1 cellular context compared by ENCODE assay signal in the genomic region with DNA sequence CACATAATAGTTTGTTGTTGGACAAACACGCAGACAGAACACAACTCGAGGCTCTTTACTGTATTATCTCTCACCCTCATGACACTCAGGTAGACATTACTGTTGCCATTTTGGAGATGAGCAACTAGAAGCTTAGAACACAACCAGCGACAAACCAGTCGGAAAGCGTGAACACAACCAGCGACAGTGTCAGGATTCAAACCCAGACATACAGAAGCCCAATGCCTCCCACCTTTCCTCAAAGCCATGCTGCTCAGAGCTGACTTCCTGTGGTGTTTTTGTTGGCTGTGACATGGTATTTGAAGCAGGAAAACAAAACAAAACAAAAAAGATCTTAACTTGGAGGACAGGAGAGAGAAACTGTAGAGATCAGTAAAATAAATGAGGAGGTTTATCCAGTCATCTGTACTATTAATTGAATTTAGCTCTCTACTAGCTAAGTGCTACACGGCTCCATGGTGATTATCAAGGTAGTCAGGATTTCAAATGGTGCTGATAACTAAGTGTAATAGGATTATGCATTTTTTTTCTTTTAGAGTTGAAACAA.
TF ChIP-seq lines count a peak whose summit lies in the region.

No MANE protein-coding gene starts in this region.

TF ChIP-seq in GM12878, 131 proteins besides CTCF, POLR2A, EP300 and RAD21 (continued from another document):
- TF ChIP-seq RELB (IDR thresholded peaks at IDR 0.05; ENCODE audit: low read depth), result no peak
- no peak for TF ChIP-seq HDAC6 (IDR thresholded peaks at IDR 0.05; ENCODE audit: unreplicated experiment)
- TF ChIP-seq YY1 (IDR thresholded peaks at IDR 0.05; ENCODE audit: low read depth, low read length), result 0 out of 2 replicates have a peak, but pooled peaks have one; percentile 24
- TF ChIP-seq WRNIP1 (IDR thresholded peaks at IDR 0.05; ENCODE audit: borderline replicate concordance, low read depth, low read length), result 0 out of 2 replicates have a peak, but pooled peaks have one; percentile 58
- no peak for TF ChIP-seq MEF2B (IDR thresholded peaks at IDR 0.05; ENCODE audit: partially characterized antibody, poor library complexity, severe bottlenecking)
- TF ChIP-seq, protein P1, sequence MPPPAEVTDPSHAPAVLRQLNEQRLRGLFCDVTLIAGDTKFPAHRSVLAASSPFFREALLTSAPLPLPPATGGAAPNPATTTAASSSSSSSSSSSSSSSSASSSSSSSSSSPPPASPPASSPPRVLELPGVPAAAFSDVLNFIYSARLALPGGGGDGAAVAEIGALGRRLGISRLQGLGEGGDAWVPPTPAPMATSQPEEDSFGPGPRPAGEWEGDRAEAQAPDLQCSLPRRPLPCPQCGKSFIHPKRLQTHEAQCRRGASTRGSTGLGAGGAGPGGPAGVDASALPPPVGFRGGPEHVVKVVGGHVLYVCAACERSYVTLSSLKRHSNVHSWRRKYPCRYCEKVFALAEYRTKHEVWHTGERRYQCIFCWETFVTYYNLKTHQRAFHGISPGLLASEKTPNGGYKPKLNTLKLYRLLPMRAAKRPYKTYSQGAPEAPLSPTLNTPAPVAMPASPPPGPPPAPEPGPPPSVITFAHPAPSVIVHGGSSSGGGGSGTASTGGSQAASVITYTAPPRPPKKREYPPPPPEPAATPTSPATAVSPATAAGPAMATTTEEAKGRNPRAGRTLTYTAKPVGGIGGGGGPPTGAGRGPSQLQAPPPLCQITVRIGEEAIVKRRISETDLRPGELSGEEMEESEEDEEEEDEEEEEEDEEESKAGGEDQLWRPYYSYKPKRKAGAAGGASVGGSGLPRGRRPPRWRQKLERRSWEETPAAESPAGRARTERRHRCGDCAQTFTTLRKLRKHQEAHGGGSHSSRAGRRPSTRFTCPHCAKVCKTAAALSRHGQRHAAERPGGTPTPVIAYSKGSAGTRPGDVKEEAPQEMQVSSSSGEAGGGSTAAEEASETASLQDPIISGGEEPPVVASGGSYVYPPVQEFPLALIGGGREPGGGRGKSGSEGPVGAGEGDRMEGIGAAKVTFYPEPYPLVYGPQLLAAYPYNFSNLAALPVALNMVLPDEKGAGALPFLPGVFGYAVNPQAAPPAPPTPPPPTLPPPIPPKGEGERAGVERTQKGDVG (CRISPR knock-in tag; IDR thresholded peaks at IDR 0.05), result peak; percentile 92
- TF ChIP-seq STAT1 (conservative IDR thresholded peaks at IDR 0.05), result no peak
- TF ChIP-seq ZNF217 (IDR thresholded peaks at IDR 0.05), result no peak
- no peak for TF ChIP-seq STAT3 (IDR thresholded peaks at IDR 0.05; ENCODE audit: low read depth, low read length)
- TF ChIP-seq, protein P2, sequence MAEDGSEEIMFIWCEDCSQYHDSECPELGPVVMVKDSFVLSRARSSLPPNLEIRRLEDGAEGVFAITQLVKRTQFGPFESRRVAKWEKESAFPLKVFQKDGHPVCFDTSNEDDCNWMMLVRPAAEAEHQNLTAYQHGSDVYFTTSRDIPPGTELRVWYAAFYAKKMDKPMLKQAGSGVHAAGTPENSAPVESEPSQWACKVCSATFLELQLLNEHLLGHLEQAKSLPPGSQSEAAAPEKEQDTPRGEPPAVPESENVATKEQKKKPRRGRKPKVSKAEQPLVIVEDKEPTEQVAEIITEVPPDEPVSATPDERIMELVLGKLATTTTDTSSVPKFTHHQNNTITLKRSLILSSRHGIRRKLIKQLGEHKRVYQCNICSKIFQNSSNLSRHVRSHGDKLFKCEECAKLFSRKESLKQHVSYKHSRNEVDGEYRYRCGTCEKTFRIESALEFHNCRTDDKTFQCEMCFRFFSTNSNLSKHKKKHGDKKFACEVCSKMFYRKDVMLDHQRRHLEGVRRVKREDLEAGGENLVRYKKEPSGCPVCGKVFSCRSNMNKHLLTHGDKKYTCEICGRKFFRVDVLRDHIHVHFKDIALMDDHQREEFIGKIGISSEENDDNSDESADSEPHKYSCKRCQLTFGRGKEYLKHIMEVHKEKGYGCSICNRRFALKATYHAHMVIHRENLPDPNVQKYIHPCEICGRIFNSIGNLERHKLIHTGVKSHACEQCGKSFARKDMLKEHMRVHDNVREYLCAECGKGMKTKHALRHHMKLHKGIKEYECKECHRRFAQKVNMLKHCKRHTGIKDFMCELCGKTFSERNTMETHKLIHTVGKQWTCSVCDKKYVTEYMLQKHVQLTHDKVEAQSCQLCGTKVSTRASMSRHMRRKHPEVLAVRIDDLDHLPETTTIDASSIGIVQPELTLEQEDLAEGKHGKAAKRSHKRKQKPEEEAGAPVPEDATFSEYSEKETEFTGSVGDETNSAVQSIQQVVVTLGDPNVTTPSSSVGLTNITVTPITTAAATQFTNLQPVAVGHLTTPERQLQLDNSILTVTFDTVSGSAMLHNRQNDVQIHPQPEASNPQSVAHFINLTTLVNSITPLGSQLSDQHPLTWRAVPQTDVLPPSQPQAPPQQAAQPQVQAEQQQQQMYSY (CRISPR knock-in tag; IDR thresholded peaks at IDR 0.05), result peak; percentile 86
- TF ChIP-seq MYC (IDR thresholded peaks at IDR 0.05; ENCODE audit: insufficient read depth, insufficient read length, insufficient replicate concordance, low read length, severe bottlenecking), result no peak
- TF ChIP-seq, protein P3, sequence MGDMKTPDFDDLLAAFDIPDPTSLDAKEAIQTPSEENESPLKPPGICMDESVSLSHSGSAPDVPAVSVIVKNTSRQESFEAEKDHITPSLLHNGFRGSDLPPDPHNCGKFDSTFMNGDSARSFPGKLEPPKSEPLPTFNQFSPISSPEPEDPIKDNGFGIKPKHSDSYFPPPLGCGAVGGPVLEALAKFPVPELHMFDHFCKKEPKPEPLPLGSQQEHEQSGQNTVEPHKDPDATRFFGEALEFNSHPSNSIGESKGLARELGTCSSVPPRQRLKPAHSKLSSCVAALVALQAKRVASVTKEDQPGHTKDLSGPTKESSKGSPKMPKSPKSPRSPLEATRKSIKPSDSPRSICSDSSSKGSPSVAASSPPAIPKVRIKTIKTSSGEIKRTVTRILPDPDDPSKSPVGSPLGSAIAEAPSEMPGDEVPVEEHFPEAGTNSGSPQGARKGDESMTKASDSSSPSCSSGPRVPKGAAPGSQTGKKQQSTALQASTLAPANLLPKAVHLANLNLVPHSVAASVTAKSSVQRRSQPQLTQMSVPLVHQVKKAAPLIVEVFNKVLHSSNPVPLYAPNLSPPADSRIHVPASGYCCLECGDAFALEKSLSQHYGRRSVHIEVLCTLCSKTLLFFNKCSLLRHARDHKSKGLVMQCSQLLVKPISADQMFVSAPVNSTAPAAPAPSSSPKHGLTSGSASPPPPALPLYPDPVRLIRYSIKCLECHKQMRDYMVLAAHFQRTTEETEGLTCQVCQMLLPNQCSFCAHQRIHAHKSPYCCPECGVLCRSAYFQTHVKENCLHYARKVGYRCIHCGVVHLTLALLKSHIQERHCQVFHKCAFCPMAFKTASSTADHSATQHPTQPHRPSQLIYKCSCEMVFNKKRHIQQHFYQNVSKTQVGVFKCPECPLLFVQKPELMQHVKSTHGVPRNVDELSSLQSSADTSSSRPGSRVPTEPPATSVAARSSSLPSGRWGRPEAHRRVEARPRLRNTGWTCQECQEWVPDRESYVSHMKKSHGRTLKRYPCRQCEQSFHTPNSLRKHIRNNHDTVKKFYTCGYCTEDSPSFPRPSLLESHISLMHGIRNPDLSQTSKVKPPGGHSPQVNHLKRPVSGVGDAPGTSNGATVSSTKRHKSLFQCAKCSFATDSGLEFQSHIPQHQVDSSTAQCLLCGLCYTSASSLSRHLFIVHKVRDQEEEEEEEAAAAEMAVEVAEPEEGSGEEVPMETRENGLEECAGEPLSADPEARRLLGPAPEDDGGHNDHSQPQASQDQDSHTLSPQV (IDR thresholded peaks at IDR 0.05), result peak; percentile 98
